ENCODE assay signal across 9 cellular contexts in genomic region chr13:103140001-103140671, GRCh38.
A peak's percentile ranks its signal among the peaks of the same experiment; 100 is the strongest.
DNase-seq lines count a peak whose midpoint lies in the region; TF ChIP-seq lines count a peak whose summit lies in the region.
"Had no signal": no experiment of that assay in that cellular context is flagged by ENCODE, and none has a peak within 500 bp of the region (broad histone marks: within the 10 kb centered on the region; RNA-seq: fewer than 3 reads in every experiment).

No MANE protein-coding gene starts in this region.

- H3K9me3 Mint-ChIP-seq in brain = no peaks in the 10 kb centered on the region
- no peaks in the 10 kb centered on the region for H3K9me3 Mint-ChIP-seq in activated naive CD8-positive, alpha-beta T cell treated with anti-CD3 and anti-CD28 coated beads for 36 hours

- H3K4me3 ChIP-seq in HEK293 (ENCODE audit: low read depth, low read length) = no peak overlapping the region
- no peak overlapping the region for H3K4me3 ChIP-seq in mesendoderm (ENCODE audit: low read length)
- H3K4me3 ChIP-seq: BLaER1 had no signal

- no peaks in the 10 kb centered on the region for H3K27me3 ChIP-seq in mesendoderm (ENCODE audit: insufficient read depth, low read length, poor library complexity)
- H3K27me3 ChIP-seq: BLaER1 had no signal

- TF ChIP-seq CTCF in HEK293 (tag by site-specific recombination; IDR thresholded peaks at IDR 0.05) = no peak
- peak; percentile 59 for TF ChIP-seq CTCF in LNCAP (IDR thresholded peaks at IDR 0.05)
- TF ChIP-seq CTCF in brain (conservative IDR thresholded peaks at IDR 0.05) = peak; percentile 44 to 51

- no peaks in the 10 kb centered on the region for H3K79me2 ChIP-seq in mesendoderm (ENCODE audit: control insufficient read depth, insufficient read depth, low read length)

- no peak overlapping the region for H3K27ac Mint-ChIP-seq in brain
- H3K27ac Mint-ChIP-seq in activated naive CD8-positive, alpha-beta T cell treated with anti-CD3 and anti-CD28 coated beads for 36 hours = no peak overlapping the region

- H3K18ac ChIP-seq in mesendoderm (ENCODE audit: low read length) = no peak overlapping the region

- no peak overlapping the region for H3K23ac ChIP-seq in mesendoderm (ENCODE audit: low read length)

- no peaks in the 10 kb centered on the region for H3K36me3 Mint-ChIP-seq in brain
- H3K36me3 Mint-ChIP-seq in activated naive CD8-positive, alpha-beta T cell treated with anti-CD3 and anti-CD28 coated beads for 36 hours = no peaks in the 10 kb centered on the region

- H3K79me1 ChIP-seq in mesendoderm (ENCODE audit: low read length) = no peaks in the 10 kb centered on the region

- no peaks in the 10 kb centered on the region for H3K4me1 Mint-ChIP-seq in brain
- no peaks in the 10 kb centered on the region for H3K4me1 Mint-ChIP-seq in activated naive CD8-positive, alpha-beta T cell treated with anti-CD3 and anti-CD28 coated beads for 36 hours

- no peak overlapping the region for H3K27ac ChIP-seq in HEK293 (ENCODE audit: extremely low read depth, low read depth, low read length)
- no peak overlapping the region for H3K27ac ChIP-seq in mesendoderm (ENCODE audit: low read depth, low read length)
- H3K27ac ChIP-seq: BLaER1 had no signal

- no peak overlapping the region for H4K5ac ChIP-seq in mesendoderm (ENCODE audit: low read length)

- H3K9ac ChIP-seq in mesendoderm (ENCODE audit: low read length) = no peak overlapping the region
- H3K9ac ChIP-seq: BLaER1 had no signal

- POLR2A ChIA-PET in HEK293 (lab: Yijun Ruan, JAX) = no interaction called here

- H3K36me3 ChIP-seq in HEK293 (ENCODE audit: control insufficient read depth in 2 of 2, insufficient read depth in 1 of 2, low read length in 2 of 2) (no peaks in the 10 kb centered on the region), mesendoderm (ENCODE audit: control insufficient read depth, insufficient read depth, low read length) (no peaks in the 10 kb centered on the region)
- H3K36me3 ChIP-seq: BLaER1 had no signal

- no peak overlapping the region for H2AK5ac ChIP-seq in mesendoderm (ENCODE audit: low read length)

- H2BK120ac ChIP-seq in mesendoderm (ENCODE audit: low read depth, low read length) = no peak overlapping the region

- H3K4me1 ChIP-seq in HEK293 (ENCODE audit: control insufficient read depth, insufficient read depth, low read length) = no peaks in the 10 kb centered on the region
- H3K4me1 ChIP-seq in mesendoderm (ENCODE audit: control insufficient read depth, low read depth, low read length) = no peaks in the 10 kb centered on the region

- H3K4me3 Mint-ChIP-seq in brain = no peak overlapping the region
- H3K4me3 Mint-ChIP-seq in activated naive CD8-positive, alpha-beta T cell treated with anti-CD3 and anti-CD28 coated beads for 36 hours = no peak overlapping the region

- no peaks in the 10 kb centered on the region for H3K9me3 ChIP-seq in HEK293 (ENCODE audit: control insufficient read depth, insufficient read depth, low read depth, low read length)

- H4K8ac ChIP-seq in mesendoderm (ENCODE audit: low read depth, low read length) = no peak overlapping the region

- CTCF ChIA-PET in HEK293 (lab: Yijun Ruan, JAX) = interaction anchor here (0.7 to 1.3 kb wide), 4 partner anchors 224 to 579 kb away, joined by 3 to 8 read pairs (median 3); no protein-coding TSS in a partner anchor

- no peak overlapping the region for H3K4ac ChIP-seq in mesendoderm (ENCODE audit: low read depth, low read length)

- no peak overlapping the region for H3K4me2 ChIP-seq in mesendoderm (ENCODE audit: low read length)
- H3K4me2 ChIP-seq: BLaER1 had no signal

- no peak overlapping the region for H3K56ac ChIP-seq in mesendoderm (ENCODE audit: low read length)

- H3K27me3 Mint-ChIP-seq in brain = peaks cover 8% of the 10 kb centered on the region
- peaks cover 5% of the 10 kb centered on the region for H3K27me3 Mint-ChIP-seq in activated naive CD8-positive, alpha-beta T cell treated with anti-CD3 and anti-CD28 coated beads for 36 hours

- no CpG with 5 or more reads among the region's 5 CpGs for WGBS in mesendoderm (ENCODE audit: extremely low coverage, insufficient coverage, low lambda C conversion rate)

- no peak overlapping the region for H2BK15ac ChIP-seq in mesendoderm (replicated peaks; ENCODE audit: low read depth)

- no peak overlapping the region for H2BK5ac ChIP-seq in mesendoderm (ENCODE audit: low read length)

- peak; percentile 36 for DNase-seq in NCI-H2227 (lab: John Stamatoyannopoulos, UW; ENCODE audit: unreplicated experiment)
- no peak for DNase-seq in NCI-H2227 treated with DMSO at 0.1 percent for 48 hours (lab: John Stamatoyannopoulos, UW)
- peak; percentile 72 for DNase-seq in mesendoderm
- no peak for DNase-seq in mesenteric fat pad (ENCODE audit: low spot score)
- no peak for DNase-seq in activated naive CD8-positive, alpha-beta T cell treated with anti-CD3 and anti-CD28 coated beads for 36 hours

TF ChIP-seq in HEK293, 187 proteins besides CTCF, POLR2A, EP300 and RAD21:
- no peak for TF ChIP-seq ZNF473 (tag by site-specific recombination; IDR thresholded peaks at IDR 0.05)
- no peak for TF ChIP-seq ZBTB10 (tag by site-specific recombination; IDR thresholded peaks at IDR 0.05)
- peak; percentile 23 for TF ChIP-seq ZNF654 (tag by site-specific recombination; IDR thresholded peaks at IDR 0.05; ENCODE audit: low read depth)
- TF ChIP-seq TRIM28 (IDR thresholded peaks at IDR 0.05; ENCODE audit: borderline replicate concordance, low read length) = no peak
- no peak for TF ChIP-seq ZBTB20 (tag by site-specific recombination; IDR thresholded peaks at IDR 0.05)

Comparison
In these comparisons a context has a peak if more than half of its experiments do, and no peak if none do; other contexts are left out.
1. DNase-seq: peak in NCI-H2227 (single experiment) and mesendoderm (single experiment); none in NCI-H2227 treated with DMSO at 0.1 percent for 48 hours (single experiment), mesenteric fat pad (single experiment) and activated naive CD8-positive, alpha-beta T cell treated with anti-CD3 and anti-CD28 coated beads for 36 hours (single experiment).